14 cellular contexts compared by ENCODE assay signal in genomic region chr6:169669889-169670288, GRCh38. TPM values are rescaled to one million over a fixed set of nuclear protein-coding genes. Genes with fewer than 3 reads are reported as not detected.
DNase-seq lines count a peak whose midpoint lies in the region; ATAC-seq, FAIRE-seq and TF ChIP-seq lines count a peak whose summit lies in the region.
"Had no signal": no experiment of that assay in that cellular context is flagged by ENCODE, and none has a peak within 500 bp of the region (broad histone marks: within the 10 kb centered on the region; RNA-seq: fewer than 3 reads in every experiment).

No MANE protein-coding gene starts in this region.

- peaks cover 0 to 8% (median 0%) of the 10 kb centered on the region in 12 donors for H3K9me3 ChIP-seq in heart left ventricle
- H3K9me3 ChIP-seq: neutrophil had no signal

- DNase-seq in heart left ventricle (no peak), Right ventricle myocardium inferior (ENCODE audit: missing footprints) (no peak), astrocyte of the hippocampus (ENCODE audit: low read depth, low spot score) (peak; percentile 11), hepatic stellate cell (ENCODE audit: low spot score) (peak; percentile 32), GM20000 (ENCODE audit: low spot score) (no peak), GM12892 (ENCODE audit: insufficient read length) (no peak)
- DNase-seq: NCI-H1694 treated with DMSO at 0.1 percent for 48 hours; NK-92 treated with Interleukin-12 subunit alpha and Interleukin-12 subunit beta, amount 100 ng/mL, for 24 hours; stimulated activated CD4-positive, alpha-beta T cell treated with anti-CD3 and anti-CD28 coated beads, Interleukin-4, amount 100 ng/mL, for 1 hour; T-cell had no signal

- ATAC-seq in heart left ventricle (peak in 3 of 4 donors; percentile 69 to 93 (median 75)), Right ventricle myocardium inferior (no peak), GM21367 (IDR thresholded peaks at IDR 0.05; ENCODE audit: unreplicated experiment) (no peak), HG03097 (IDR thresholded peaks at IDR 0.05; ENCODE audit: low FRiP score, unreplicated experiment) (no peak)
- ATAC-seq: T-cell had no signal

- TF ChIP-seq CTCF in heart left ventricle (IDR thresholded peaks at IDR 0.05) (no peak), GM20000 (IDR thresholded peaks at IDR 0.05; ENCODE audit: extremely low read depth, missing control alignments) (no peak)

- H3K27me3 ChIP-seq in heart left ventricle, result no peaks in the 10 kb centered on the region
- H3K27me3 ChIP-seq: neutrophil had no signal

- peaks cover 0 to 16% (median 2%) of the 10 kb centered on the region in 12 donors for H3K4me1 ChIP-seq in heart left ventricle

- intact Hi-C loops in heart left ventricle (cut with DNase I), result no loop called here
- intact Hi-C loops in Right ventricle myocardium inferior (cut with DNase I), result no loop called here

- TF ChIP-seq POLR2A in heart left ventricle (IDR thresholded peaks at IDR 0.05) (no peak), GM12892 (IDR thresholded peaks at IDR 0.05; ENCODE audit: low read depth, low read length) (no peak)

- 43 to 58% (median 51%) methylated on average over 7 of the region's 7 CpGs for WGBS in heart left ventricle, 4 donors

- FAIRE-seq in GM12892 (lab: Jason Lieb, UNC), result no peak
- FAIRE-seq: keratinocyte had no signal

- H3K36me3 ChIP-seq in heart left ventricle, result peaks cover 0 to 47% (median 17%) of the 10 kb centered on the region in 9 donors

- peak overlapping the region in 11 of 12 donors; percentile 16 to 77 (median 41) for H3K27ac ChIP-seq in heart left ventricle
- H3K27ac ChIP-seq: neutrophil had no signal

- no peak overlapping the region for H3K4me3 ChIP-seq in heart left ventricle

RNA-seq across cellular contexts. Expression of gene WDR27, which starts 31.9 kb away (rescaled TPM):
- total RNA-seq in heart left ventricle (10 to 100 TPM in 1 of 9 donors, 1 to 10 TPM in 8; 2.2 to 12.3 (median 6.6) TPM), Right ventricle myocardium inferior (9.6 TPM)
- 1 to 10 TPM; 3.7 to 5.6 TPM for polyA plus RNA-seq in heart left ventricle
- polyA plus RNA-seq in GM12892 (2012; ENCODE audit: missing spikeins), result 23.0 TPM

RNA-seq across cellular contexts. Expression of gene C6orf120, which starts 32.0 kb away (rescaled TPM):
- 10 to 100 TPM; 14.3 to 22.9 (median 18.8) TPM for total RNA-seq in heart left ventricle
- 10 to 100 TPM in 1 of 2 donors, 1 to 10 TPM in 1; 3.4 to 20.2 TPM for polyA plus RNA-seq in heart left ventricle
- 14.5 TPM for total RNA-seq in Right ventricle myocardium inferior
- polyA plus RNA-seq in GM12892 (2012; ENCODE audit: missing spikeins), result 12.0 TPM

RNA-seq across cellular contexts. Expression of gene PHF10, which starts 54.4 kb away (rescaled TPM):
- total RNA-seq in heart left ventricle (10 to 100 TPM; 42.2 to 63.2 (median 54.3) TPM), Right ventricle myocardium inferior (55.2 TPM)
- polyA plus RNA-seq in heart left ventricle, result 10 to 100 TPM; 31.4 to 50.7 TPM
- polyA plus RNA-seq in GM12892 (2012; ENCODE audit: missing spikeins), result 33.2 TPM

Comparison
In these comparisons a context has a peak if more than half of its experiments do, and no peak if none do; other contexts are left out.
1. ATAC-seq: peak in heart left ventricle (3 of 4); none in Right ventricle myocardium inferior (single experiment), GM21367 (single experiment) and HG03097 (single experiment).
2. DNase-seq: peak in astrocyte of the hippocampus (single experiment) and hepatic stellate cell (single experiment); none in heart left ventricle (0 of 5), Right ventricle myocardium inferior (single experiment), GM20000 (single experiment) and GM12892 (single experiment).